In the genomic region with DNA sequence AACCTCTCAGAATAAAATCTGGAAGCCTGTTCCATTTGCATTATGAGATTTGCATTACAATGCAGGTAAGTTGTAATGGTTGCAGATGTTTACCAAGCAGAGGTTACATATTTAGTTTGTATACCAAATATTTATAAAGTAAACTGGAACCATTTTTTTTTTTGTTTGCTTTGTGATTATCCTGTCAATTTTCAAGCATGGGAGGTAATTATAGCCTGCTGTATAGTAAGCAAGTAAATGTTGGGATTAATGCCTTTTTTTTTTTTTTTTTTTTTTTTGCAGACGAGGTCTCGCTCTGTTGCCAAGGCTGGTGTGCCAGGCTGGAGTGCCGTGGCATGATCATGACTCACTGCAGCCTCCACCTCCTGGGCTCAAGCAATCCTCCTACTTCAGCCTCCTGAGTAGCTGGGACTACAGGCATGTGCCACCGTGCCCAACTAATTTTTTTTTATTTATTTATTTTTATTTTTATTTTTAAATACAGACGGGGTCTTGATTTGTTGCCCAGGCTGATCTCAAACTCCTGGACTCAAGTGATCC, we compare ENCODE assay signal across 1 cellular context.
TF ChIP-seq lines count a peak whose summit lies in the region.

No MANE protein-coding gene starts in this region.

TF ChIP-seq in WTC11, 78 proteins besides CTCF, POLR2A, EP300 and RAD21 (continued from another document):
- TF ChIP-seq, protein P1, sequence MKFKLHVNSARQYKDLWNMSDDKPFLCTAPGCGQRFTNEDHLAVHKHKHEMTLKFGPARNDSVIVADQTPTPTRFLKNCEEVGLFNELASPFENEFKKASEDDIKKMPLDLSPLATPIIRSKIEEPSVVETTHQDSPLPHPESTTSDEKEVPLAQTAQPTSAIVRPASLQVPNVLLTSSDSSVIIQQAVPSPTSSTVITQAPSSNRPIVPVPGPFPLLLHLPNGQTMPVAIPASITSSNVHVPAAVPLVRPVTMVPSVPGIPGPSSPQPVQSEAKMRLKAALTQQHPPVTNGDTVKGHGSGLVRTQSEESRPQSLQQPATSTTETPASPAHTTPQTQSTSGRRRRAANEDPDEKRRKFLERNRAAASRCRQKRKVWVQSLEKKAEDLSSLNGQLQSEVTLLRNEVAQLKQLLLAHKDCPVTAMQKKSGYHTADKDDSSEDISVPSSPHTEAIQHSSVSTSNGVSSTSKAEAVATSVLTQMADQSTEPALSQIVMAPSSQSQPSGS (CRISPR knock-in tag; IDR thresholded peaks at IDR 0.05; ENCODE audit: borderline replicate concordance, low read depth), result no peak
- TF ChIP-seq ETV6 (CRISPR knock-in tag; IDR thresholded peaks at IDR 0.05), result no peak
- TF ChIP-seq ZNF121 (CRISPR knock-in tag; IDR thresholded peaks at IDR 0.05), result no peak
